ENCODE assay signal across 8 cellular contexts in genomic region chr7:67484244-67484751, GRCh38.
A peak's percentile ranks its signal among the peaks of the same experiment; 100 is the strongest.
DNase-seq lines count a peak whose midpoint lies in the region; ATAC-seq and TF ChIP-seq lines count a peak whose summit lies in the region.

No MANE protein-coding gene starts in this region.

- TF ChIP-seq EP300 in sigmoid colon (IDR thresholded peaks at IDR 0.05) = no peak

- peak overlapping the region in 3 of 4 donors; percentile 6 to 37 (median 32) for H3K4me3 ChIP-seq in sigmoid colon

- H3K4me1 ChIP-seq in sigmoid colon = peaks cover 0 to 32% (median 15%) of the 10 kb centered on the region in 4 donors

- peak; percentile 43 for ATAC-seq in HG03442 (IDR thresholded peaks at IDR 0.05; ENCODE audit: unreplicated experiment)
- no peak for ATAC-seq in GM18517 (IDR thresholded peaks at IDR 0.05; ENCODE audit: unreplicated experiment)

- intact Hi-C loops in sigmoid colon (cut with DNase I) = loop anchor here (10.0 kb wide), 2 partner anchors 109 to 141 kb away; no protein-coding TSS in a partner anchor

- no peaks in the 10 kb centered on the region for H3K27me3 ChIP-seq in sigmoid colon

- TF ChIP-seq POLR2A in sigmoid colon (IDR thresholded peaks at IDR 0.05) = no peak

- no peak overlapping the region for H3K27ac ChIP-seq in sigmoid colon

- peak in 3 of 4 experiments; percentile 55 to 72 (median 67) for TF ChIP-seq CTCF in sigmoid colon (IDR thresholded peaks at IDR 0.05)

- H3K36me3 ChIP-seq in sigmoid colon = no peaks in the 10 kb centered on the region

- H3K9me3 ChIP-seq in sigmoid colon = no peaks in the 10 kb centered on the region

- DNase-seq in DMS 273 treated with DMSO at 0.1 percent for 48 hours (lab: John Stamatoyannopoulos, UW) (peak; percentile 59), NCI-H524 treated with DMSO at 0.1 percent for 48 hours (lab: John Stamatoyannopoulos, UW) (peak; percentile 47), anterior cingulate cortex (lab: John Stamatoyannopoulos, UW) (peak in 51 of 58 donors; percentile 1 to 67 (median 24)), hepatic stellate cell (ENCODE audit: low spot score) (peak; percentile 49), sigmoid colon (peak; percentile 68), activated T-cell treated with anti-CD3 and anti-CD28 coated beads for 4 hours (no peak)

- WGBS in sigmoid colon, 2 donors = 3% methylated on average over 13 of the region's 13 CpGs
